In genomic region chr2:196391149-196391479, GRCh38 we compare ENCODE assay signal across 2 cellular contexts.
TF ChIP-seq lines count a peak whose summit lies in the region.

No MANE protein-coding gene starts in this region.

TF ChIP-seq in K562, 482 proteins besides CTCF, POLR2A, EP300 and RAD21:
- TF ChIP-seq, protein P1, sequence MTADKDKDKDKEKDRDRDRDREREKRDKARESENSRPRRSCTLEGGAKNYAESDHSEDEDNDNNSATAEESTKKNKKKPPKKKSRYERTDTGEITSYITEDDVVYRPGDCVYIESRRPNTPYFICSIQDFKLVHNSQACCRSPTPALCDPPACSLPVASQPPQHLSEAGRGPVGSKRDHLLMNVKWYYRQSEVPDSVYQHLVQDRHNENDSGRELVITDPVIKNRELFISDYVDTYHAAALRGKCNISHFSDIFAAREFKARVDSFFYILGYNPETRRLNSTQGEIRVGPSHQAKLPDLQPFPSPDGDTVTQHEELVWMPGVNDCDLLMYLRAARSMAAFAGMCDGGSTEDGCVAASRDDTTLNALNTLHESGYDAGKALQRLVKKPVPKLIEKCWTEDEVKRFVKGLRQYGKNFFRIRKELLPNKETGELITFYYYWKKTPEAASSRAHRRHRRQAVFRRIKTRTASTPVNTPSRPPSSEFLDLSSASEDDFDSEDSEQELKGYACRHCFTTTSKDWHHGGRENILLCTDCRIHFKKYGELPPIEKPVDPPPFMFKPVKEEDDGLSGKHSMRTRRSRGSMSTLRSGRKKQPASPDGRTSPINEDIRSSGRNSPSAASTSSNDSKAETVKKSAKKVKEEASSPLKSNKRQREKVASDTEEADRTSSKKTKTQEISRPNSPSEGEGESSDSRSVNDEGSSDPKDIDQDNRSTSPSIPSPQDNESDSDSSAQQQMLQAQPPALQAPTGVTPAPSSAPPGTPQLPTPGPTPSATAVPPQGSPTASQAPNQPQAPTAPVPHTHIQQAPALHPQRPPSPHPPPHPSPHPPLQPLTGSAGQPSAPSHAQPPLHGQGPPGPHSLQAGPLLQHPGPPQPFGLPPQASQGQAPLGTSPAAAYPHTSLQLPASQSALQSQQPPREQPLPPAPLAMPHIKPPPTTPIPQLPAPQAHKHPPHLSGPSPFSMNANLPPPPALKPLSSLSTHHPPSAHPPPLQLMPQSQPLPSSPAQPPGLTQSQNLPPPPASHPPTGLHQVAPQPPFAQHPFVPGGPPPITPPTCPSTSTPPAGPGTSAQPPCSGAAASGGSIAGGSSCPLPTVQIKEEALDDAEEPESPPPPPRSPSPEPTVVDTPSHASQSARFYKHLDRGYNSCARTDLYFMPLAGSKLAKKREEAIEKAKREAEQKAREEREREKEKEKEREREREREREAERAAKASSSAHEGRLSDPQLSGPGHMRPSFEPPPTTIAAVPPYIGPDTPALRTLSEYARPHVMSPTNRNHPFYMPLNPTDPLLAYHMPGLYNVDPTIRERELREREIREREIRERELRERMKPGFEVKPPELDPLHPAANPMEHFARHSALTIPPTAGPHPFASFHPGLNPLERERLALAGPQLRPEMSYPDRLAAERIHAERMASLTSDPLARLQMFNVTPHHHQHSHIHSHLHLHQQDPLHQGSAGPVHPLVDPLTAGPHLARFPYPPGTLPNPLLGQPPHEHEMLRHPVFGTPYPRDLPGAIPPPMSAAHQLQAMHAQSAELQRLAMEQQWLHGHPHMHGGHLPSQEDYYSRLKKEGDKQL (CRISPR knock-in tag; IDR thresholded peaks at IDR 0.05; ENCODE audit: borderline replicate concordance): no peak
- TF ChIP-seq POLR3G (IDR thresholded peaks at IDR 0.05; ENCODE audit: extremely low read depth, insufficient read length, insufficient replicate concordance): no peak
- TF ChIP-seq MEIS2 (IDR thresholded peaks at IDR 0.05; ENCODE audit: partially characterized antibody): peak; percentile 69
- no peak for TF ChIP-seq ZNF717 (CRISPR knock-in tag; IDR thresholded peaks at IDR 0.05)
- TF ChIP-seq NEUROD1 (IDR thresholded peaks at IDR 0.05; ENCODE audit: borderline replicate concordance, low read depth, low read length, partially characterized antibody): no peak
- no peak for TF ChIP-seq ZNF184 (CRISPR knock-in tag; IDR thresholded peaks at IDR 0.05)
- no peak for TF ChIP-seq WHSC1 (IDR thresholded peaks at IDR 0.05; ENCODE audit: low read length)
- TF ChIP-seq ZNF449 (CRISPR knock-in tag; IDR thresholded peaks at IDR 0.05): no peak
- TF ChIP-seq GABPB1 (CRISPR knock-in tag; IDR thresholded peaks at IDR 0.05): no peak
- TF ChIP-seq KDM5B (IDR thresholded peaks at IDR 0.05; ENCODE audit: insufficient replicate concordance, low read depth, low read length): no peak
- TF ChIP-seq DPF2 (IDR thresholded peaks at IDR 0.05): no peak
- no peak for TF ChIP-seq TRIM24 (IDR thresholded peaks at IDR 0.05)
- TF ChIP-seq TAF9B (IDR thresholded peaks at IDR 0.05; ENCODE audit: partially characterized antibody): no peak
- TF ChIP-seq PBX2 (CRISPR knock-in tag; IDR thresholded peaks at IDR 0.05; ENCODE audit: low read depth): no peak
- 0 out of 2 replicates have a peak, but pooled peaks have one; percentile 13 for TF ChIP-seq PBX2 (tag; conservative IDR thresholded peaks at IDR 0.05; ENCODE audit: low read depth)
- TF ChIP-seq, protein P2, sequence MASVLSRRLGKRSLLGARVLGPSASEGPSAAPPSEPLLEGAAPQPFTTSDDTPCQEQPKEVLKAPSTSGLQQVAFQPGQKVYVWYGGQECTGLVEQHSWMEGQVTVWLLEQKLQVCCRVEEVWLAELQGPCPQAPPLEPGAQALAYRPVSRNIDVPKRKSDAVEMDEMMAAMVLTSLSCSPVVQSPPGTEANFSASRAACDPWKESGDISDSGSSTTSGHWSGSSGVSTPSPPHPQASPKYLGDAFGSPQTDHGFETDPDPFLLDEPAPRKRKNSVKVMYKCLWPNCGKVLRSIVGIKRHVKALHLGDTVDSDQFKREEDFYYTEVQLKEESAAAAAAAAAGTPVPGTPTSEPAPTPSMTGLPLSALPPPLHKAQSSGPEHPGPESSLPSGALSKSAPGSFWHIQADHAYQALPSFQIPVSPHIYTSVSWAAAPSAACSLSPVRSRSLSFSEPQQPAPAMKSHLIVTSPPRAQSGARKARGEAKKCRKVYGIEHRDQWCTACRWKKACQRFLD (CRISPR knock-in tag; IDR thresholded peaks at IDR 0.05): no peak
- peak; percentile 3; the same call in 1 of the 2 replicates for TF ChIP-seq CBFA2T3 (IDR thresholded peaks at IDR 0.05)

TF ChIP-seq in HepG2, 621 proteins besides CTCF, POLR2A, EP300 and RAD21 (continued from another document):
- no peak for TF ChIP-seq TIGD3 (CRISPR knock-in tag; IDR thresholded peaks at IDR 0.05; ENCODE audit: borderline replicate concordance)
- no peak for TF ChIP-seq THAP11 (CRISPR knock-in tag; IDR thresholded peaks at IDR 0.05)
- TF ChIP-seq SP5 (CRISPR knock-in tag; IDR thresholded peaks at IDR 0.05; ENCODE audit: borderline replicate concordance, low read depth): no peak
- no peak for TF ChIP-seq BATF2 (CRISPR knock-in tag; IDR thresholded peaks at IDR 0.05)
- no peak for TF ChIP-seq ZNF234 (CRISPR knock-in tag; conservative IDR thresholded peaks at IDR 0.05)
- no peak for TF ChIP-seq GATA4 (IDR thresholded peaks at IDR 0.05; ENCODE audit: borderline replicate concordance, low read depth)
- no peak for TF ChIP-seq ZNF557 (CRISPR knock-in tag; IDR thresholded peaks at IDR 0.05)
- TF ChIP-seq NR1H2 (CRISPR knock-in tag; IDR thresholded peaks at IDR 0.05; ENCODE audit: borderline replicate concordance, low read depth): no peak
- TF ChIP-seq CCDC6 (CRISPR knock-in tag; IDR thresholded peaks at IDR 0.05): no peak
- TF ChIP-seq ZBTB39 (CRISPR knock-in tag; IDR thresholded peaks at IDR 0.05): no peak
- TF ChIP-seq PAF1 (CRISPR knock-in tag; IDR thresholded peaks at IDR 0.05): no peak
